In the genomic region with DNA sequence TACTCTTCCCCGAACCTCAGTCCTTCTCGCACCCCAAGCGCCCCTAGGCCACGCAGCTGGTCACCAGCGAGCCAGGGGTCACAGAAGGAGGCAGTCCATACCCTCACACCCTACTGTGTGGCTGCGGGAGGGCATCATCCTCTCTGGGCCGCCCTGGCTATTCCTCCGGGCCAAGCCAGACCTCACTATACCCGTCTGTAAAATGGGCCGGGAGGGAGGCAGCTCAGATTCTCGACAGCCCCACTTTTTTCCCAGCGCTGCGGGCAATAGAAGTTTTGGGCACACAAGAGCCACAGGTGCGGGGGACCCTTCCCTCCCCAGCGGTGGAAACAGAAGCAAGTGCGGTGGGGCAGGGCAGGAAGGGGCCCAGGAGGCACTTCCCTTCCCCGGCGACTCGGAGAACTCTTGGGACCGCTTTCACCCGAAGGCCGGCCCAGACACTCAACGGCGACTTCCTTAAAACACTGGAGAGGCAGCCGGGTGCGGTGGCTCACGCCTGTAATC, we compare ENCODE assay signal across 1 cellular context.
TF ChIP-seq lines count a peak whose summit lies in the region.

No MANE protein-coding gene starts in this region.

TF ChIP-seq in IMR-90, 13 proteins besides CTCF, POLR2A, EP300 and RAD21 (continued from another document):
- TF ChIP-seq, protein P1, sequence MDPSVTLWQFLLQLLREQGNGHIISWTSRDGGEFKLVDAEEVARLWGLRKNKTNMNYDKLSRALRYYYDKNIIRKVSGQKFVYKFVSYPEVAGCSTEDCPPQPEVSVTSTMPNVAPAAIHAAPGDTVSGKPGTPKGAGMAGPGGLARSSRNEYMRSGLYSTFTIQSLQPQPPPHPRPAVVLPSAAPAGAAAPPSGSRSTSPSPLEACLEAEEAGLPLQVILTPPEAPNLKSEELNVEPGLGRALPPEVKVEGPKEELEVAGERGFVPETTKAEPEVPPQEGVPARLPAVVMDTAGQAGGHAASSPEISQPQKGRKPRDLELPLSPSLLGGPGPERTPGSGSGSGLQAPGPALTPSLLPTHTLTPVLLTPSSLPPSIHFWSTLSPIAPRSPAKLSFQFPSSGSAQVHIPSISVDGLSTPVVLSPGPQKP (IDR thresholded peaks at IDR 0.05; ENCODE audit: borderline replicate concordance, low read depth, low read length), result no peak
- no peak for TF ChIP-seq SMC3 (IDR thresholded peaks at IDR 0.05; ENCODE audit: low read depth, low read length)
- no peak for TF ChIP-seq NFE2L2 (IDR thresholded peaks at IDR 0.05; ENCODE audit: low read depth, low read length)
- no peak for TF ChIP-seq MXI1 (IDR thresholded peaks at IDR 0.05; ENCODE audit: borderline replicate concordance, low read depth, low read length)
TF ChIP-seq in IMR-90: peak in this region for 0.
